In the genomic region with DNA sequence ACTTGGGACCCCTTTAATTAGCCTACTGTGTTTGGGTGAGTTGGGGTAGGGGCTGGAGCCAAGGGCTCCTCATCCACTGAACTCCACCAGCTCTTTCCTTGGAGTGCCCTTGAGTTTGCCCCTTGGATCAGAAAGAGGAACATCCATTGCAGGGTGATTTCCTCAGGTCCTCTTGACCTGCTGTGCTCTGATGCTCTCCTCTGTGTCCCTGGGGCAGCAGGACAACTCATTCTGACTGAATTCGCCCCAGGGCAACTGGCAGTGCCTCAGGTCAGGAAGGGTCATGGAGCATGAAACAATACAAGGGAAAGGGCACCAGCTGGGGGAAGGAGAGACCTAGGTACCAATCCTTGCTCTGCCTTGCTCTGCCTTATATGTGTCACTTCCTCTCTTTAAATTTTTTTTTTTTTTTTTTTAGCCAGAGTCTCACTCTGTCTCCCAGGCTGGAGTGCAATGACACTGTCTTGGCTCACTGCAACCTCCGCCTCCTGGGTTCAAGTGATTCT, we compare ENCODE assay signal across 1 cellular context.
TF ChIP-seq lines count a peak whose summit lies in the region.

No MANE protein-coding gene starts in this region.

TF ChIP-seq in H1, 55 proteins besides CTCF, POLR2A, EP300 and RAD21:
- TF ChIP-seq EZH2 (IDR thresholded peaks at IDR 0.05; ENCODE audit: low read depth, low read length, severe bottlenecking) = no peak
- no peak for TF ChIP-seq CHD1 (IDR thresholded peaks at IDR 0.05; ENCODE audit: low read depth, low read length)
- TF ChIP-seq BCL11A (IDR thresholded peaks at IDR 0.05; ENCODE audit: low read depth in 2 of 2, low read length in 2 of 2) = no peak
- no peak for TF ChIP-seq E2F6 (IDR thresholded peaks at IDR 0.05)
- TF ChIP-seq TCF12 (IDR thresholded peaks at IDR 0.05; ENCODE audit: low read depth, low read length) = no peak
